In the genomic region with DNA sequence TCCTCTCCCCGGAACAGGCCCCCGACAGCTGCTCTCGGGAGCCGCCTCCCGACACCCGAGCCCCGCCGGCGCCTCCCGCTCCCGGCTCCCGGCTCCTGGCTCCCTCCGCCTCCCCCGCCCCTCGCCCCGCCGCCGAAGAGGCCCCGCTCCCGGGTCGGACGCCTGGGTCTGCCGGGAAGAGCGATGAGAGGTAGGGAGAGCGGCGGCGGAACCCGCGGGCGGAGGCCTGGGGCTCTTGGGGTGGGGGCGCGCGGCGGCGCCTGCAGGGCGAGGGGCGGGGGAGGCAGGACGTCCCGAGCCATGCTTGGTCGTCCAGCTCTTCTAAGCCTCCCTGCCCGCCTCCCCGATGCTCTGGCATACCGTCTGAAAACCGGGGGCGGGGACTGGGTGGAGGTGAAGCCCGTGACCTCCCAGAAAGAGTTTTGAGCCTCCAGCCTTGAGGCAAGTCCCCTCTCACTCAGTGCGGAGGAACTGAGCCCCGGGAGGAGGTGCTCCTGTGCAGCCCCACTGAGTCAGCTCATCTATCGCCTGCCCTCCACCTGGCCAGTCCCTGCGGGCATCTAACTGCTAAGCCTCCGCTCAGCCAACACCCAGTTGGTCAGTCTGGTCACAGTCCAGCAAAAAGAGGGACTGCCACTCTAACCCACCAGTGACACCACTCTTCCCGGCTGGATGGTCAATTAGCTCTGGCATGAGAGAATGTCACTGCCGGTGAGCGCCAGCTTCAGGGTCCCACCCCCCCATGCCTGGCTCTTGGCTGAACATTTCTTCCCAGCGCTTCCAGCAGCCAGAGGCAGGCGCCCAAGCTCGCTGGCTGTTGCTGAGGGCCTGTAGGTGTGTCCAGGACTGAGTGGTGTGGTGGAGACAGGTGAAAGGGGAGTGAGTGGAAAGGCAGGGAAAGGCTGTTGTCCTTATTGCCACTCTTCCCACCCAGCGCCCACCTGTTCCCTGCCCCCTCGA, we compare ENCODE assay signal across 8 cellular contexts. TPM values are rescaled to one million over a fixed set of nuclear protein-coding genes. Genes with fewer than 3 reads are reported as not detected.
DNase-seq lines count a peak whose midpoint lies in the region; ATAC-seq and TF ChIP-seq lines count a peak whose summit lies in the region.

No MANE protein-coding gene starts in this region.

- CTCF ChIA-PET in GM10248 (lab: Yijun Ruan, JAX): interaction anchor here (0.9 to 5.8 kb wide), 8 partner anchors 12 to 203 kb away, joined by 3 to 34 read pairs (median 10); partner anchors contain the start of gene VARS2

- no peak for TF ChIP-seq POLR2A in upper lobe of left lung (IDR thresholded peaks at IDR 0.05)

- no peaks in the 10 kb centered on the region for H3K27me3 Mint-ChIP-seq in activated T-cell treated with anti-CD3 and anti-CD28 coated beads, Interleukin-2, amount 50 U/mL, for 4 hours (ENCODE audit: low read depth)
- peaks cover 0 to 17% of the 10 kb centered on the region in 2 donors for H3K27me3 Mint-ChIP-seq in natural killer cell treated with Interleukin-12 subunit alpha and Interleukin-12 subunit beta and Interleukin-15 and Interleukin-18, amount 100 ng/mL, for 72 hours

- H3K27ac ChIP-seq in upper lobe of left lung: peak overlapping the region; percentile 77 to 89 (median 83)

- TF ChIP-seq CTCF in GM10248 (IDR thresholded peaks at IDR 0.05; ENCODE audit: control extremely low read depth, extremely low read depth, low read depth, missing control alignments): no peak
- no peak for TF ChIP-seq CTCF in upper lobe of left lung (IDR thresholded peaks at IDR 0.05)

- 18 to 30% methylated on average over 11 to 37 of the region's 59 CpGs for WGBS in upper lobe of left lung, 2 donors

- peaks cover 0 to 11% (median 5%) of the 10 kb centered on the region in 4 donors for H3K36me3 ChIP-seq in upper lobe of left lung

- POLR2A ChIA-PET in GM10248 (lab: Yijun Ruan, JAX): no interaction called here

- H3K4me3 Mint-ChIP-seq in activated T-cell treated with anti-CD3 and anti-CD28 coated beads, Interleukin-2, amount 50 U/mL, for 4 hours: peak overlapping the region; percentile 82
- H3K4me3 Mint-ChIP-seq in natural killer cell treated with Interleukin-12 subunit alpha and Interleukin-12 subunit beta and Interleukin-15 and Interleukin-18, amount 100 ng/mL, for 72 hours: peak overlapping the region; percentile 73

- H3K9me3 Mint-ChIP-seq in activated T-cell treated with anti-CD3 and anti-CD28 coated beads, Interleukin-2, amount 50 U/mL, for 4 hours: no peaks in the 10 kb centered on the region
- H3K9me3 Mint-ChIP-seq in natural killer cell treated with Interleukin-12 subunit alpha and Interleukin-12 subunit beta and Interleukin-15 and Interleukin-18, amount 100 ng/mL, for 72 hours: no peaks in the 10 kb centered on the region

- no peaks in the 10 kb centered on the region for H3K27me3 ChIP-seq in upper lobe of left lung

- DNase-seq in GM10248 (ENCODE audit: extremely low spot score): peak; percentile 77
- peak; percentile 18 for DNase-seq in NCI-H146 treated with DMSO at 0.1 percent for 48 hours (lab: John Stamatoyannopoulos, UW; ENCODE audit: unreplicated experiment)
- no peak for DNase-seq in activated T-cell treated with anti-CD3 and anti-CD28 coated beads, Interleukin-2, amount 50 U/mL, for 4 hours
- DNase-seq in fibroblast of peridontal ligament (ENCODE audit: extremely low read depth): peak; percentile 19
- no peak for DNase-seq in natural killer cell treated with Interleukin-12 subunit alpha and Interleukin-12 subunit beta and Interleukin-15 and Interleukin-18, amount 100 ng/mL, for 72 hours (ENCODE audit: low spot score)
- peak; percentile 71 to 74 for DNase-seq in upper lobe of left lung
- no peak for DNase-seq in KG1 (lab: John Stamatoyannopoulos, UW)

- ATAC-seq in activated T-cell treated with anti-CD3 and anti-CD28 coated beads, Interleukin-2, amount 50 U/mL, for 4 hours: peak; percentile 52 to 61
- ATAC-seq in natural killer cell treated with Interleukin-12 subunit alpha and Interleukin-12 subunit beta and Interleukin-15 and Interleukin-18, amount 100 ng/mL, for 72 hours: peak; percentile 48 to 64
- ATAC-seq in upper lobe of left lung (ENCODE audit: low FRiP score in 2 of 2): peak; percentile 2 to 54
- ATAC-seq in GM18519 (IDR thresholded peaks at IDR 0.05; ENCODE audit: low FRiP score, unreplicated experiment): no peak

- peak overlapping the region; percentile 57 to 80 (median 74) for H3K4me3 ChIP-seq in upper lobe of left lung

- H3K27ac Mint-ChIP-seq in natural killer cell treated with Interleukin-12 subunit alpha and Interleukin-12 subunit beta and Interleukin-15 and Interleukin-18, amount 100 ng/mL, for 72 hours: no peak overlapping the region

- peaks cover 31 to 44% (median 35%) of the 10 kb centered on the region in 4 donors for H3K4me1 ChIP-seq in upper lobe of left lung

- peaks cover 2% of the 10 kb centered on the region for H3K36me3 Mint-ChIP-seq in activated T-cell treated with anti-CD3 and anti-CD28 coated beads, Interleukin-2, amount 50 U/mL, for 4 hours (ENCODE audit: insufficient read depth)
- no peaks in the 10 kb centered on the region for H3K36me3 Mint-ChIP-seq in natural killer cell treated with Interleukin-12 subunit alpha and Interleukin-12 subunit beta and Interleukin-15 and Interleukin-18, amount 100 ng/mL, for 72 hours

- H3K4me1 Mint-ChIP-seq in activated T-cell treated with anti-CD3 and anti-CD28 coated beads, Interleukin-2, amount 50 U/mL, for 4 hours (ENCODE audit: low read depth): peaks cover 31% of the 10 kb centered on the region
- H3K4me1 Mint-ChIP-seq in natural killer cell treated with Interleukin-12 subunit alpha and Interleukin-12 subunit beta and Interleukin-15 and Interleukin-18, amount 100 ng/mL, for 72 hours (ENCODE audit: low read depth in 2 of 2): peaks cover 16 to 21% of the 10 kb centered on the region in 2 donors

- TF ChIP-seq EP300 in upper lobe of left lung (IDR thresholded peaks at IDR 0.05): no peak

- no peaks in the 10 kb centered on the region for H3K9me3 ChIP-seq in upper lobe of left lung

RNA-seq across cellular contexts. Expression of gene DDR1, which starts 0.5 kb away (rescaled TPM):
- 10 to 100 TPM; 13.9 to 23.1 (median 14.2) TPM for total RNA-seq in activated T-cell treated with anti-CD3 and anti-CD28 coated beads, Interleukin-2, amount 50 U/mL, for 4 hours
- total RNA-seq in natural killer cell treated with Interleukin-12 subunit alpha and Interleukin-12 subunit beta and Interleukin-15 and Interleukin-18, amount 100 ng/mL, for 72 hours: 1 to 10 TPM; 2.9 to 7.4 TPM
- 100 to 1,000 TPM in 5 of 6 donors, 10 to 100 TPM in 1; 75.4 to 147 (median 111) TPM for total RNA-seq in upper lobe of left lung

RNA-seq across cellular contexts. Expression of gene GTF2H4, which starts 23.2 kb away (rescaled TPM):
- 10 to 100 TPM; 69.6 to 74.0 (median 73.8) TPM for total RNA-seq in activated T-cell treated with anti-CD3 and anti-CD28 coated beads, Interleukin-2, amount 50 U/mL, for 4 hours
- 10 to 100 TPM; 29.4 to 49.5 TPM for total RNA-seq in natural killer cell treated with Interleukin-12 subunit alpha and Interleukin-12 subunit beta and Interleukin-15 and Interleukin-18, amount 100 ng/mL, for 72 hours
- total RNA-seq in upper lobe of left lung: 10 to 100 TPM; 10.1 to 47.6 (median 27.6) TPM

RNA-seq across cellular contexts. Expression of gene VARS2, which starts 29.2 kb away (rescaled TPM):
- 10 to 100 TPM; 73.6 to 95.1 (median 79.3) TPM for total RNA-seq in activated T-cell treated with anti-CD3 and anti-CD28 coated beads, Interleukin-2, amount 50 U/mL, for 4 hours
- total RNA-seq in natural killer cell treated with Interleukin-12 subunit alpha and Interleukin-12 subunit beta and Interleukin-15 and Interleukin-18, amount 100 ng/mL, for 72 hours: 10 to 100 TPM; 47.2 to 90.5 TPM
- total RNA-seq in upper lobe of left lung: 10 to 100 TPM; 23.0 to 56.6 (median 29.5) TPM

RNA-seq across cellular contexts. Expression of gene SFTA2, which starts 47.2 kb away (rescaled TPM):
- under 1 TPM in 1 of 3 donors, not detected in 2; 0.28 TPM for total RNA-seq in activated T-cell treated with anti-CD3 and anti-CD28 coated beads, Interleukin-2, amount 50 U/mL, for 4 hours
- not detected for total RNA-seq in natural killer cell treated with Interleukin-12 subunit alpha and Interleukin-12 subunit beta and Interleukin-15 and Interleukin-18, amount 100 ng/mL, for 72 hours
- 100 to 1,000 TPM in 5 of 6 donors, 10 to 100 TPM in 1; 80.7 to 511 (median 229) TPM for total RNA-seq in upper lobe of left lung

RNA-seq across cellular contexts. Expression of gene MUCL3, which starts 56.0 kb away (rescaled TPM):
- total RNA-seq in activated T-cell treated with anti-CD3 and anti-CD28 coated beads, Interleukin-2, amount 50 U/mL, for 4 hours: under 1 TPM in 1 of 3 donors, not detected in 2; 0.03 TPM
- not detected for total RNA-seq in natural killer cell treated with Interleukin-12 subunit alpha and Interleukin-12 subunit beta and Interleukin-15 and Interleukin-18, amount 100 ng/mL, for 72 hours
- total RNA-seq in upper lobe of left lung: 10 to 100 TPM in 2 of 6 donors, 1 to 10 TPM in 4; 1.8 to 38.8 (median 5.0) TPM

Comparison
In these comparisons a context has a peak if more than half of its experiments do, and no peak if none do; other contexts are left out.
1. DNase-seq: peak in GM10248 (single experiment), NCI-H146 treated with DMSO at 0.1 percent for 48 hours (single experiment), fibroblast of peridontal ligament (single experiment) and upper lobe of left lung (2 of 2); none in activated T-cell treated with anti-CD3 and anti-CD28 coated beads, Interleukin-2, amount 50 U/mL, for 4 hours (single experiment), natural killer cell treated with Interleukin-12 subunit alpha and Interleukin-12 subunit beta and Interleukin-15 and Interleukin-18, amount 100 ng/mL, for 72 hours (single experiment) and KG1 (single experiment).